Comparison of ENCODE assay signal across 15 cellular contexts in genomic region chr10:114102253-114102652, GRCh38. TPM values are rescaled to one million over a fixed set of nuclear protein-coding genes. Genes with fewer than 3 reads are reported as not detected.
"Had no signal": no experiment of that assay in that cellular context is flagged by ENCODE, and none has a peak within 500 bp of the region (broad histone marks: within the 10 kb centered on the region; RNA-seq: fewer than 3 reads in every experiment).

No MANE protein-coding gene starts in this region.

- H3K27ac ChIP-seq: ascending aorta, esophagus squamous epithelium, foreskin keratinocyte, right lobe of liver had no signal

- H3K4me1 ChIP-seq: foreskin keratinocyte had no signal

- H3K27me3 ChIP-seq: ascending aorta, right lobe of liver had no signal

- H3K9me3 ChIP-seq: ascending aorta, esophagus squamous epithelium, right lobe of liver, spleen had no signal

- ATAC-seq: left colon, natural killer cell had no signal

- H3K4me3 ChIP-seq: ascending aorta, right lobe of liver, spleen had no signal

- H3K36me3 ChIP-seq: ascending aorta, esophagus squamous epithelium, right lobe of liver, spleen had no signal

- DNase-seq: activated CD4-positive, alpha-beta memory T cell treated with anti-CD3 and anti-CD28 coated beads, Interleukin-2, amount 10 ng/mL, durations not matched to agents 7 days and 5 days; activated CD8-positive, alpha-beta memory T cell treated with anti-CD3 and anti-CD28 coated beads, Interleukin-2, amount 50 U/mL, for 4 hours; activated T-cell treated with anti-CD3 and anti-CD28 coated beads, Interleukin-2, amount 50 U/mL, for 72 hours; esophagus squamous epithelium; foreskin keratinocyte; left colon; mammary epithelial cell; natural killer cell; right lobe of liver; spleen; stimulated activated CD4-positive, alpha-beta T cell treated with anti-CD3 and anti-CD28 coated beads, Interleukin-2, amount 100 ng/mL, for 24 hours; stimulated activated naive B cell treated with anti-CD40 and anti-IgM and Interleukin-4, amounts not matched to agents 10 μg/mL and 1 μg/mL and 100 μg/mL, for 72 hours; T1000; trophoblast cell had no signal

RNA-seq across cellular contexts. Expression of gene ADRB1, which starts 58.6 kb away (rescaled TPM):
- total RNA-seq: activated T-cell treated with anti-CD3 and anti-CD28 coated beads, Interleukin-2, amount 50 U/mL, for 72 hours; ascending aorta had no signal
